In genomic region chr9:94169978-94170377, GRCh38 we compare ENCODE assay signal across 1 cellular context.
TF ChIP-seq lines count a peak whose summit lies in the region.

No MANE protein-coding gene starts in this region.

TF ChIP-seq in GM23338, 12 proteins besides CTCF, POLR2A, EP300 and RAD21:
- TF ChIP-seq ZNF462 (CRISPR knock-in tag; IDR thresholded peaks at IDR 0.05) (no peak), EZH2phosphoT487 (IDR thresholded peaks at IDR 0.05; ENCODE audit: unreplicated experiment) (no peak), STAT1 (IDR thresholded peaks at IDR 0.05; ENCODE audit: unreplicated experiment) (no peak), ZNF331 (CRISPR knock-in tag; IDR thresholded peaks at IDR 0.05; ENCODE audit: low read depth) (no peak), JUNB (IDR thresholded peaks at IDR 0.05; ENCODE audit: unreplicated experiment) (no peak), NANOG (IDR thresholded peaks at IDR 0.05; ENCODE audit: borderline replicate concordance) (no peak), POLR2AphosphoS5 (IDR thresholded peaks at IDR 0.05; ENCODE audit: low read depth) (no peak), ZNF114 (CRISPR knock-in tag; IDR thresholded peaks at IDR 0.05) (no peak), CREB1 (CRISPR knock-in tag; IDR thresholded peaks at IDR 0.05; ENCODE audit: low read depth) (no peak), REST (IDR thresholded peaks at IDR 0.05; ENCODE audit: unreplicated experiment) (no peak), EZH2 (IDR thresholded peaks at IDR 0.05; ENCODE audit: low read depth, unreplicated experiment) (no peak), ETS1 (IDR thresholded peaks at IDR 0.05) (no peak)
